In the genomic region with DNA sequence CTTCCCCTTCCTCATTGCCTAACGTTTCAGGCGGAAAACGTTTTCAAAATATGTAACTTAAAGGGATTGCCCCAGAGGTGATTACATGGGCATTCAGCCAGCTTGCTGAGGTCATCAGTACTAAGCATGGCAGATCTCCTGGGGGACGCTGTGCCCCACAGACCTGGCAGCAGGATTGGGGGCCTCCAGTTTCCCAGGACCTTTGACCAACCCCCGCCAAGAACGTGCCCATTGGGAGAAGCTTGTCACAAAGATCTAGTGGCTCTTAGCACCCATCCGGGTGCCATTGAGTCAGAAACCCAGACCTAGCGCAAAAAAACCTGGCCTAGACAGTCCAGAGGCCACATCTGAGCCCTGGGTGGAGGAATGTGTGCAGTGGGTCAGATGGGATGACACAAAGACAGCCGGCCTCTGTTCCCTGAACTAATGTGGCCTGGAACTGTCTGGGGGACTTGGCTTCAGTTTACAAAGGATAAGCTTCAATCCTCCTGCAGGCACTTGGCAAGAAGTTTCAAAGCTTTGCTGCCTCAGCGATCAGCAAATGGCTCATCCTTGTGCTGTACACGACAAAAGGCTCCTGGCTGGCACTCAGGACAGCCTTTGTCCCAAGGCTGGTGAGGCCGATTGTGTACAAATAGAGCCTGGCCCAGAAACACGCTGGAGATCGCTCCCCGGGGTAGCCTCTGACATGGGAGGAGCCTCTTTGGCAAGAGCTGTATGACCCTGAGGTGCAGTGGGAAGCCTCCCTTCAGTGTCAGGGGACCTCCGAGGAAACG, we compare ENCODE assay signal across 1 cellular context.
A peak's percentile ranks its signal among the peaks of the same experiment; 100 is the strongest.
TF ChIP-seq lines count a peak whose summit lies in the region.

No MANE protein-coding gene starts in this region.

TF ChIP-seq in HepG2, 621 proteins besides CTCF, POLR2A, EP300 and RAD21 (continued from another document and continues in another):
- peak; percentile 63 for TF ChIP-seq ZFX (CRISPR knock-in tag; IDR thresholded peaks at IDR 0.05; ENCODE audit: low read depth)
- TF ChIP-seq ZNF546 (CRISPR knock-in tag; conservative IDR thresholded peaks at IDR 0.05), result no peak
- TF ChIP-seq ZNF672 (CRISPR knock-in tag; IDR thresholded peaks at IDR 0.05), result no peak
- TF ChIP-seq, protein P1, sequence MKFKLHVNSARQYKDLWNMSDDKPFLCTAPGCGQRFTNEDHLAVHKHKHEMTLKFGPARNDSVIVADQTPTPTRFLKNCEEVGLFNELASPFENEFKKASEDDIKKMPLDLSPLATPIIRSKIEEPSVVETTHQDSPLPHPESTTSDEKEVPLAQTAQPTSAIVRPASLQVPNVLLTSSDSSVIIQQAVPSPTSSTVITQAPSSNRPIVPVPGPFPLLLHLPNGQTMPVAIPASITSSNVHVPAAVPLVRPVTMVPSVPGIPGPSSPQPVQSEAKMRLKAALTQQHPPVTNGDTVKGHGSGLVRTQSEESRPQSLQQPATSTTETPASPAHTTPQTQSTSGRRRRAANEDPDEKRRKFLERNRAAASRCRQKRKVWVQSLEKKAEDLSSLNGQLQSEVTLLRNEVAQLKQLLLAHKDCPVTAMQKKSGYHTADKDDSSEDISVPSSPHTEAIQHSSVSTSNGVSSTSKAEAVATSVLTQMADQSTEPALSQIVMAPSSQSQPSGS (CRISPR knock-in tag; IDR thresholded peaks at IDR 0.05), result no peak
- TF ChIP-seq, protein P2, sequence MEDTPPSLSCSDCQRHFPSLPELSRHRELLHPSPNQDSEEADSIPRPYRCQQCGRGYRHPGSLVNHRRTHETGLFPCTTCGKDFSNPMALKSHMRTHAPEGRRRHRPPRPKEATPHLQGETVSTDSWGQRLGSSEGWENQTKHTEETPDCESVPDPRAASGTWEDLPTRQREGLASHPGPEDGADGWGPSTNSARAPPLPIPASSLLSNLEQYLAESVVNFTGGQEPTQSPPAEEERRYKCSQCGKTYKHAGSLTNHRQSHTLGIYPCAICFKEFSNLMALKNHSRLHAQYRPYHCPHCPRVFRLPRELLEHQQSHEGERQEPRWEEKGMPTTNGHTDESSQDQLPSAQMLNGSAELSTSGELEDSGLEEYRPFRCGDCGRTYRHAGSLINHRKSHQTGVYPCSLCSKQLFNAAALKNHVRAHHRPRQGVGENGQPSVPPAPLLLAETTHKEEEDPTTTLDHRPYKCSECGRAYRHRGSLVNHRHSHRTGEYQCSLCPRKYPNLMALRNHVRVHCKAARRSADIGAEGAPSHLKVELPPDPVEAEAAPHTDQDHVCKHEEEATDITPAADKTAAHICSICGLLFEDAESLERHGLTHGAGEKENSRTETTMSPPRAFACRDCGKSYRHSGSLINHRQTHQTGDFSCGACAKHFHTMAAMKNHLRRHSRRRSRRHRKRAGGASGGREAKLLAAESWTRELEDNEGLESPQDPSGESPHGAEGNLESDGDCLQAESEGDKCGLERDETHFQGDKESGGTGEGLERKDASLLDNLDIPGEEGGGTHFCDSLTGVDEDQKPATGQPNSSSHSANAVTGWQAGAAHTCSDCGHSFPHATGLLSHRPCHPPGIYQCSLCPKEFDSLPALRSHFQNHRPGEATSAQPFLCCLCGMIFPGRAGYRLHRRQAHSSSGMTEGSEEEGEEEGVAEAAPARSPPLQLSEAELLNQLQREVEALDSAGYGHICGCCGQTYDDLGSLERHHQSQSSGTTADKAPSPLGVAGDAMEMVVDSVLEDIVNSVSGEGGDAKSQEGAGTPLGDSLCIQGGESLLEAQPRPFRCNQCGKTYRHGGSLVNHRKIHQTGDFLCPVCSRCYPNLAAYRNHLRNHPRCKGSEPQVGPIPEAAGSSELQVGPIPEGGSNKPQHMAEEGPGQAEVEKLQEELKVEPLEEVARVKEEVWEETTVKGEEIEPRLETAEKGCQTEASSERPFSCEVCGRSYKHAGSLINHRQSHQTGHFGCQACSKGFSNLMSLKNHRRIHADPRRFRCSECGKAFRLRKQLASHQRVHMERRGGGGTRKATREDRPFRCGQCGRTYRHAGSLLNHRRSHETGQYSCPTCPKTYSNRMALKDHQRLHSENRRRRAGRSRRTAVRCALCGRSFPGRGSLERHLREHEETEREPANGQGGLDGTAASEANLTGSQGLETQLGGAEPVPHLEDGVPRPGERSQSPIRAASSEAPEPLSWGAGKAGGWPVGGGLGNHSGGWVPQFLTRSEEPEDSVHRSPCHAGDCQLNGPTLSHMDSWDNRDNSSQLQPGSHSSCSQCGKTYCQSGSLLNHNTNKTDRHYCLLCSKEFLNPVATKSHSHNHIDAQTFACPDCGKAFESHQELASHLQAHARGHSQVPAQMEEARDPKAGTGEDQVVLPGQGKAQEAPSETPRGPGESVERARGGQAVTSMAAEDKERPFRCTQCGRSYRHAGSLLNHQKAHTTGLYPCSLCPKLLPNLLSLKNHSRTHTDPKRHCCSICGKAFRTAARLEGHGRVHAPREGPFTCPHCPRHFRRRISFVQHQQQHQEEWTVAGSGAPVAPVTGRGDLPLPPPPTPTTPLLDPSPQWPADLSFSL (CRISPR knock-in tag; IDR thresholded peaks at IDR 0.05), result no peak
- no peak for TF ChIP-seq ARID2 (CRISPR knock-in tag; IDR thresholded peaks at IDR 0.05; ENCODE audit: borderline replicate concordance)
- no peak for TF ChIP-seq ZNF737 (CRISPR knock-in tag; IDR thresholded peaks at IDR 0.05; ENCODE audit: borderline replicate concordance)
- TF ChIP-seq, protein P3, sequence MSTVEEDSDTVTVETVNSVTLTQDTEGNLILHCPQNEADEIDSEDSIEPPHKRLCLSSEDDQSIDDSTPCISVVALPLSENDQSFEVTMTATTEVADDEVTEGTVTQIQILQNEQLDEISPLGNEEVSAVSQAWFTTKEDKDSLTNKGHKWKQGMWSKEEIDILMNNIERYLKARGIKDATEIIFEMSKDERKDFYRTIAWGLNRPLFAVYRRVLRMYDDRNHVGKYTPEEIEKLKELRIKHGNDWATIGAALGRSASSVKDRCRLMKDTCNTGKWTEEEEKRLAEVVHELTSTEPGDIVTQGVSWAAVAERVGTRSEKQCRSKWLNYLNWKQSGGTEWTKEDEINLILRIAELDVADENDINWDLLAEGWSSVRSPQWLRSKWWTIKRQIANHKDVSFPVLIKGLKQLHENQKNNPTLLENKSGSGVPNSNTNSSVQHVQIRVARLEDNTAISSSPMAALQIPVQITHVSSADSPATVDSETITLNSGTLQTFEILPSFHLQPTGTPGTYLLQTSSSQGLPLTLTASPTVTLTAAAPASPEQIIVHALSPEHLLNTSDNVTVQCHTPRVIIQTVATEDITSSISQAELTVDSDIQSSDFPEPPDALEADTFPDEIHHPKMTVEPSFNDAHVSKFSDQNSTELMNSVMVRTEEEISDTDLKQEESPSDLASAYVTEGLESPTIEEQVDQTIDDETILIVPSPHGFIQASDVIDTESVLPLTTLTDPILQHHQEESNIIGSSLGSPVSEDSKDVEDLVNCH (CRISPR knock-in tag; IDR thresholded peaks at IDR 0.05), result no peak
- 0 out of 2 replicates have a peak, but pooled peaks have one; percentile 36 for TF ChIP-seq KLF11 (CRISPR knock-in tag; IDR thresholded peaks at IDR 0.05)
- TF ChIP-seq GFI1 (CRISPR knock-in tag; IDR thresholded peaks at IDR 0.05; ENCODE audit: borderline replicate concordance), result no peak
- no peak for TF ChIP-seq ZNF335 (CRISPR knock-in tag; IDR thresholded peaks at IDR 0.05)
- no peak for TF ChIP-seq MAF1 (CRISPR knock-in tag; IDR thresholded peaks at IDR 0.05; ENCODE audit: borderline replicate concordance)
- TF ChIP-seq SMAD9 (CRISPR knock-in tag; IDR thresholded peaks at IDR 0.05), result no peak
- TF ChIP-seq ZBTB42 (CRISPR knock-in tag; IDR thresholded peaks at IDR 0.05), result no peak
- TF ChIP-seq SRF (IDR thresholded peaks at IDR 0.05; ENCODE audit: low read depth, low read length), result no peak
- no peak for TF ChIP-seq DMAP1 (CRISPR knock-in tag; IDR thresholded peaks at IDR 0.05)
- no peak for TF ChIP-seq FOXJ3 (CRISPR knock-in tag; IDR thresholded peaks at IDR 0.05; ENCODE audit: borderline replicate concordance)
- 0 out of 2 replicates have a peak, but pooled peaks have one; percentile 23 for TF ChIP-seq MEIS1 (CRISPR knock-in tag; IDR thresholded peaks at IDR 0.05; ENCODE audit: borderline replicate concordance)
- TF ChIP-seq GTF3A (CRISPR knock-in tag; conservative IDR thresholded peaks at IDR 0.05), result no peak
- TF ChIP-seq ZMYM3 (CRISPR knock-in tag; IDR thresholded peaks at IDR 0.05), result no peak
- no peak for TF ChIP-seq ZNF24 (IDR thresholded peaks at IDR 0.05)
- TF ChIP-seq SMAD1 (CRISPR knock-in tag; IDR thresholded peaks at IDR 0.05; ENCODE audit: borderline replicate concordance, low read depth), result no peak
- no peak for TF ChIP-seq MED8 (CRISPR knock-in tag; IDR thresholded peaks at IDR 0.05; ENCODE audit: insufficient replicate concordance)
- TF ChIP-seq GABPA (IDR thresholded peaks at IDR 0.05; ENCODE audit: low read depth, low read length), result no peak
- no peak for TF ChIP-seq GABPA (CRISPR knock-in tag; IDR thresholded peaks at IDR 0.05; ENCODE audit: low read depth)
- no peak for TF ChIP-seq SOX13 (IDR thresholded peaks at IDR 0.05)
- TF ChIP-seq SOX13 (CRISPR knock-in tag; conservative IDR thresholded peaks at IDR 0.05 in 1 of 2, IDR thresholded peaks at IDR 0.05 in 1 of 2), result no peak; a peak in 1 of 4 replicates
- TF ChIP-seq, protein P4, sequence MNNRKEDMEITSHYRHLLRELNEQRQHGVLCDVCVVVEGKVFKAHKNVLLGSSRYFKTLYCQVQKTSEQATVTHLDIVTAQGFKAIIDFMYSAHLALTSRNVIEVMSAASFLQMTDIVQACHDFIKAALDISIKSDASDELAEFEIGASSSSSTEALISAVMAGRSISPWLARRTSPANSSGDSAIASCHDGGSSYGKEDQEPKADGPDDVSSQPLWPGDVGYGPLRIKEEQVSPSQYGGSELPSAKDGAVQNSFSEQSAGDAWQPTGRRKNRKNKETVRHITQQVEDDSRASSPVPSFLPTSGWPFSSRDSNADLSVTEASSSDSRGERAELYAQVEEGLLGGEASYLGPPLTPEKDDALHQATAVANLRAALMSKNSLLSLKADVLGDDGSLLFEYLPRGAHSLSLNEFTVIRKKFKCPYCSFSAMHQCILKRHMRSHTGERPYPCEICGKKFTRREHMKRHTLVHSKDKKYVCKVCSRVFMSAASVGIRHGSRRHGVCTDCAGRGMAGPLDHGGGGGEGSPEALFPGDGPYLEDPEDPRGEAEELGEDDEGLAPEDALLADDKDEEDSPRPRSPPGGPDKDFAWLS (CRISPR knock-in tag; IDR thresholded peaks at IDR 0.05; ENCODE audit: borderline replicate concordance), result no peak
- TF ChIP-seq, protein P5, sequence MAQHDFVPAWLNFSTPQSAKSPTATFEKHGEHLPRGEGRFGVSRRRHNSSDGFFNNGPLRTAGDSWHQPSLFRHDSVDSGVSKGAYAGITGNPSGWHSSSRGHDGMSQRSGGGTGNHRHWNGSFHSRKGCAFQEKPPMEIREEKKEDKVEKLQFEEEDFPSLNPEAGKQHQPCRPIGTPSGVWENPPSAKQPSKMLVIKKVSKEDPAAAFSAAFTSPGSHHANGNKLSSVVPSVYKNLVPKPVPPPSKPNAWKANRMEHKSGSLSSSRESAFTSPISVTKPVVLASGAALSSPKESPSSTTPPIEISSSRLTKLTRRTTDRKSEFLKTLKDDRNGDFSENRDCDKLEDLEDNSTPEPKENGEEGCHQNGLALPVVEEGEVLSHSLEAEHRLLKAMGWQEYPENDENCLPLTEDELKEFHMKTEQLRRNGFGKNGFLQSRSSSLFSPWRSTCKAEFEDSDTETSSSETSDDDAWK (CRISPR knock-in tag; IDR thresholded peaks at IDR 0.05), result no peak
- no peak for TF ChIP-seq ZNF790 (CRISPR knock-in tag; IDR thresholded peaks at IDR 0.05; ENCODE audit: borderline replicate concordance)
- no peak for TF ChIP-seq EED (CRISPR knock-in tag; IDR thresholded peaks at IDR 0.05)
- TF ChIP-seq, protein P6, sequence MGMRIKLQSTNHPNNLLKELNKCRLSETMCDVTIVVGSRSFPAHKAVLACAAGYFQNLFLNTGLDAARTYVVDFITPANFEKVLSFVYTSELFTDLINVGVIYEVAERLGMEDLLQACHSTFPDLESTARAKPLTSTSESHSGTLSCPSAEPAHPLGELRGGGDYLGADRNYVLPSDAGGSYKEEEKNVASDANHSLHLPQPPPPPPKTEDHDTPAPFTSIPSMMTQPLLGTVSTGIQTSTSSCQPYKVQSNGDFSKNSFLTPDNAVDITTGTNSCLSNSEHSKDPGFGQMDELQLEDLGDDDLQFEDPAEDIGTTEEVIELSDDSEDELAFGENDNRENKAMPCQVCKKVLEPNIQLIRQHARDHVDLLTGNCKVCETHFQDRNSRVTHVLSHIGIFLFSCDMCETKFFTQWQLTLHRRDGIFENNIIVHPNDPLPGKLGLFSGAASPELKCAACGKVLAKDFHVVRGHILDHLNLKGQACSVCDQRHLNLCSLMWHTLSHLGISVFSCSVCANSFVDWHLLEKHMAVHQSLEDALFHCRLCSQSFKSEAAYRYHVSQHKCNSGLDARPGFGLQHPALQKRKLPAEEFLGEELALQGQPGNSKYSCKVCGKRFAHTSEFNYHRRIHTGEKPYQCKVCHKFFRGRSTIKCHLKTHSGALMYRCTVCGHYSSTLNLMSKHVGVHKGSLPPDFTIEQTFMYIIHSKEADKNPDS (CRISPR knock-in tag; IDR thresholded peaks at IDR 0.05), result no peak
- TF ChIP-seq NCOA1 (CRISPR knock-in tag; IDR thresholded peaks at IDR 0.05), result no peak
- TF ChIP-seq, protein P7, sequence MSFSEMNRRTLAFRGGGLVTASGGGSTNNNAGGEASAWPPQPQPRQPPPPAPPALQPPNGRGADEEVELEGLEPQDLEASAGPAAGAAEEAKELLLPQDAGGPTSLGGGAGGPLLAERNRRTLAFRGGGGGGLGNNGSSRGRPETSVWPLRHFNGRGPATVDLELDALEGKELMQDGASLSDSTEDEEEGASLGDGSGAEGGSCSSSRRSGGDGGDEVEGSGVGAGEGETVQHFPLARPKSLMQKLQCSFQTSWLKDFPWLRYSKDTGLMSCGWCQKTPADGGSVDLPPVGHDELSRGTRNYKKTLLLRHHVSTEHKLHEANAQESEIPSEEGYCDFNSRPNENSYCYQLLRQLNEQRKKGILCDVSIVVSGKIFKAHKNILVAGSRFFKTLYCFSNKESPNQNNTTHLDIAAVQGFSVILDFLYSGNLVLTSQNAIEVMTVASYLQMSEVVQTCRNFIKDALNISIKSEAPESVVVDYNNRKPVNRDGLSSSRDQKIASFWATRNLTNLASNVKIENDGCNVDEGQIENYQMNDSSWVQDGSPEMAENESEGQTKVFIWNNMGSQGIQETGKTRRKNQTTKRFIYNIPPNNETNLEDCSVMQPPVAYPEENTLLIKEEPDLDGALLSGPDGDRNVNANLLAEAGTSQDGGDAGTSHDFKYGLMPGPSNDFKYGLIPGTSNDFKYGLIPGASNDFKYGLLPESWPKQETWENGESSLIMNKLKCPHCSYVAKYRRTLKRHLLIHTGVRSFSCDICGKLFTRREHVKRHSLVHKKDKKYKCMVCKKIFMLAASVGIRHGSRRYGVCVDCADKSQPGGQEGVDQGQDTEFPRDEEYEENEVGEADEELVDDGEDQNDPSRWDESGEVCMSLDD (CRISPR knock-in tag; IDR thresholded peaks at IDR 0.05; ENCODE audit: borderline replicate concordance), result no peak
- TF ChIP-seq KAT8 (CRISPR knock-in tag; IDR thresholded peaks at IDR 0.05), result 0 out of 2 replicates have a peak, but pooled peaks have one; percentile 35
- TF ChIP-seq, protein P8, sequence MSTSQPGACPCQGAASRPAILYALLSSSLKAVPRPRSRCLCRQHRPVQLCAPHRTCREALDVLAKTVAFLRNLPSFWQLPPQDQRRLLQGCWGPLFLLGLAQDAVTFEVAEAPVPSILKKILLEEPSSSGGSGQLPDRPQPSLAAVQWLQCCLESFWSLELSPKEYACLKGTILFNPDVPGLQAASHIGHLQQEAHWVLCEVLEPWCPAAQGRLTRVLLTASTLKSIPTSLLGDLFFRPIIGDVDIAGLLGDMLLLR (CRISPR knock-in tag; IDR thresholded peaks at IDR 0.05), result no peak
- TF ChIP-seq FLYWCH1 (CRISPR knock-in tag; IDR thresholded peaks at IDR 0.05), result no peak
- TF ChIP-seq ZNF883 (CRISPR knock-in tag; IDR thresholded peaks at IDR 0.05; ENCODE audit: not compliant biosample characterization), result no peak
- TF ChIP-seq, protein P9, sequence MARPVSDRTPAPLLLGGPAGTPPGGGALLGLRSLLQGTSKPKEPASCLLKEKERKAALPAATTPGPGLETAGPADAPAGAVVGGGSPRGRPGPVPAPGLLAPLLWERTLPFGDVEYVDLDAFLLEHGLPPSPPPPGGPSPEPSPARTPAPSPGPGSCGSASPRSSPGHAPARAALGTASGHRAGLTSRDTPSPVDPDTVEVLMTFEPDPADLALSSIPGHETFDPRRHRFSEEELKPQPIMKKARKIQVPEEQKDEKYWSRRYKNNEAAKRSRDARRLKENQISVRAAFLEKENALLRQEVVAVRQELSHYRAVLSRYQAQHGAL (CRISPR knock-in tag; IDR thresholded peaks at IDR 0.05; ENCODE audit: not compliant biosample characterization), result no peak
